ENCODE assay signal across 9 cellular contexts in genomic region chr18:14179306-14179705, GRCh38. TPM values are rescaled to one million over a fixed set of nuclear protein-coding genes. Genes with fewer than 3 reads are reported as not detected.
DNase-seq lines count a peak whose midpoint lies in the region; ATAC-seq and TF ChIP-seq lines count a peak whose summit lies in the region.
"Had no signal": no experiment of that assay in that cellular context is flagged by ENCODE, and none has a peak within 500 bp of the region (broad histone marks: within the 10 kb centered on the region; RNA-seq: fewer than 3 reads in every experiment).

No MANE protein-coding gene starts in this region.

- peak; percentile 17 for DNase-seq in ELF-1 (ENCODE audit: low read depth, low spot score)
- DNase-seq in Jurkat, Clone E6-1 (ENCODE audit: low read depth, low spot score): no peak
- DNase-seq in mammary epithelial cell: no peak
- no peak for DNase-seq in UCSD-AML1 (lab: John Stamatoyannopoulos, UW; ENCODE audit: unreplicated experiment)
- DNase-seq in LoVo (ENCODE audit: low spot score): no peak
- no peak for DNase-seq in NCI-H82 treated with DMSO at 0.1 percent for 48 hours (lab: John Stamatoyannopoulos, UW; ENCODE audit: unreplicated experiment)
- DNase-seq: NCI-H1092 treated with DMSO at 0.1 percent for 48 hours had no signal

- in situ Hi-C loops in mammary epithelial cell (cut with MboI; ENCODE audit: low sequenced_read_pairs in 2 of 2): no loop called here

- no CpG with 5 or more reads among the region's 28 CpGs for WGBS in mammary epithelial cell (ENCODE audit: low coverage, missing lambda C conversion rate)

- H3K79me2 ChIP-seq in mammary epithelial cell (ENCODE audit: insufficient read depth, low read length) (no peaks in the 10 kb centered on the region), parathyroid adenoma (no peaks in the 10 kb centered on the region)

- H3K4me3 ChIP-seq in Jurkat, Clone E6-1 (ENCODE audit: low read length): peak overlapping the region; percentile 57
- peak overlapping the region; percentile 16 to 61 (median 42) for H3K4me3 ChIP-seq in mammary epithelial cell (replicated peaks in 1 of 3; ENCODE audit: insufficient read depth in 1 of 3, low read depth in 2 of 3, low read length in 3 of 3)
- peak overlapping the region; percentile 55 for H3K4me3 ChIP-seq in parathyroid adenoma (ENCODE audit: low read depth, low read length)

- H3K4me1 ChIP-seq in mammary epithelial cell (ENCODE audit: insufficient read depth, low read length) (no peaks in the 10 kb centered on the region), parathyroid adenoma (no peaks in the 10 kb centered on the region)

- H2AFZ ChIP-seq in mammary epithelial cell (ENCODE audit: low read depth, low read length) (peak overlapping the region; percentile 88), parathyroid adenoma (peak overlapping the region; percentile 77)

- intact Hi-C loops in mammary epithelial cell (cut with micrococcal nuclease): loop anchor here (10.0 kb wide), 1 partner anchor 215 kb away; no protein-coding TSS in a partner anchor

- H3K27ac ChIP-seq in mammary epithelial cell (ENCODE audit: insufficient read depth, low read depth, low read length) (no peak overlapping the region), parathyroid adenoma (peak overlapping the region; percentile 54)

- H3K27me3 ChIP-seq in mammary epithelial cell (ENCODE audit: insufficient read depth, low read length) (no peaks in the 10 kb centered on the region), parathyroid adenoma (ENCODE audit: control insufficient read depth, insufficient read depth, low read length) (no peaks in the 10 kb centered on the region)

- dilution Hi-C loops in mammary epithelial cell (cut with HindIII; ENCODE audit: low sequenced_read_pairs): no loop called here

- H3K9ac ChIP-seq in mammary epithelial cell (ENCODE audit: insufficient read depth, low read length): no peak overlapping the region
- H3K9ac ChIP-seq in parathyroid adenoma: no peak overlapping the region

- no peak for TF ChIP-seq CTCF in mammary epithelial cell (conservative IDR thresholded peaks at IDR 0.05 in 1 of 2, IDR thresholded peaks at IDR 0.05 in 1 of 2; ENCODE audit: extremely low read depth in 1 of 2, insufficient read depth in 1 of 2, low read depth in 1 of 2, low read length in 2 of 2)
- no peak for TF ChIP-seq CTCF in parathyroid adenoma (IDR thresholded peaks at IDR 0.05)

- H4K20me1 ChIP-seq in mammary epithelial cell (ENCODE audit: insufficient read depth, low read length): no peaks in the 10 kb centered on the region

- H3K4me2 ChIP-seq in mammary epithelial cell (ENCODE audit: insufficient read depth, low read depth, low read length) (peak overlapping the region; percentile 89), parathyroid adenoma (ENCODE audit: low read length) (peak overlapping the region; percentile 41)

- CTCF ChIA-PET in mammary epithelial cell (lab: Charles Lee; ENCODE audit: low non-redundant PET): interaction anchor here (0.6 kb wide), 1 partner anchor 166 kb away, joined by 3 read pairs; no protein-coding TSS in a partner anchor

- no peak for ATAC-seq in GM19452 (IDR thresholded peaks at IDR 0.05; ENCODE audit: unreplicated experiment)

- H3K9me3 ChIP-seq in mammary epithelial cell (replicated peaks; ENCODE audit: insufficient read depth, low read length): no peaks in the 10 kb centered on the region
- no peaks in the 10 kb centered on the region for H3K9me3 ChIP-seq in parathyroid adenoma (ENCODE audit: control insufficient read depth, low read length)

- no peaks in the 10 kb centered on the region for H3K36me3 ChIP-seq in mammary epithelial cell (ENCODE audit: insufficient read depth, low read length)
- H3K36me3 ChIP-seq in parathyroid adenoma (ENCODE audit: control insufficient read depth, insufficient read depth, low read length): no peaks in the 10 kb centered on the region

- no TSS peak for BruUV-seq in mammary epithelial cell (replicated peaks; lab: Mats Ljungman, UMichigan)

RNA-seq across cellular contexts. Expression of gene ZNF519, which starts 47.1 kb away (rescaled TPM):
- polyA plus RNA-seq in Jurkat, Clone E6-1 (2012; ENCODE audit: insufficient read depth, insufficient read length): 26.9 TPM
- 1 to 10 TPM; 3.8 to 5.5 TPM for total RNA-seq in mammary epithelial cell
- 1.6 TPM for polyA plus RNA-seq in mammary epithelial cell
- polyA minus RNA-seq in mammary epithelial cell: not detected
